Comparison of ENCODE assay signal across 11 cellular contexts in the genomic region with DNA sequence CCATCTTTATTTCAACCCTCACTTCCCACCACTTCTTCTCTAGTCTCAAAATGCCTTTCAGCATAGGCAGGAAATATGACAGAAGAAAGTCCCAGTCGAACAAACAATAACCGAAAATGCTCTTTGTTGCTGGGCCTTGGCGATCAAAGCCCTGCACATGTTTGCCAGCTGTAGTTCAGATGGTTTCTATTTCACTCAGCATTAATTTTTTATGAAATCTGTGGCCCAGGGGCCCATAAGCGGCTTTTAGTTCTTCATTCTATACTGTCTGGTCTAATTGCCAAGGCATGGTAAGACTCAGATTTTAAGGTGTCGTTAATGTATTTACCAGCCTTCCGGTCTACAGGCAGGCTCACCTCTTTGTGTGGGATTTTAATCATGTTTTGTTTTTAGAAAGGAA. TPM values are rescaled to one million over a fixed set of nuclear protein-coding genes. Genes with fewer than 3 reads are reported as not detected.
DNase-seq lines count a peak whose midpoint lies in the region; ATAC-seq and TF ChIP-seq lines count a peak whose summit lies in the region.
"Had no signal": no experiment of that assay in that cellular context is flagged by ENCODE, and none has a peak within 500 bp of the region (broad histone marks: within the 10 kb centered on the region; RNA-seq: fewer than 3 reads in every experiment).

No MANE protein-coding gene starts in this region.

- H3K4me3 ChIP-seq in Jurkat, Clone E6-1 (ENCODE audit: low read length): no peak overlapping the region
- H3K4me3 ChIP-seq in neural progenitor cell (no peak overlapping the region), aorta (ENCODE audit: low read length in 2 of 2) (no peak overlapping the region)
- H3K4me3 ChIP-seq in CD8-positive, alpha-beta memory T cell (ENCODE audit: low read length): no peak overlapping the region
- H3K4me3 ChIP-seq: dorsolateral prefrontal cortex had no signal

- TF ChIP-seq CTCF in neural progenitor cell (IDR thresholded peaks at IDR 0.05): no peak

- H3K4me2 ChIP-seq in neural progenitor cell: no peak overlapping the region

- no peak overlapping the region for H3K9ac ChIP-seq in neural progenitor cell

- H3K36me3 Mint-ChIP-seq in neural progenitor cell: no peaks in the 10 kb centered on the region
- no peaks in the 10 kb centered on the region for H3K36me3 Mint-ChIP-seq in CD8-positive, alpha-beta memory T cell

- intact Hi-C loops in aorta (cut with DNase I): no loop called here

- no peak overlapping the region for H3K4me3 Mint-ChIP-seq in neural progenitor cell
- no peak overlapping the region for H3K4me3 Mint-ChIP-seq in CD8-positive, alpha-beta memory T cell

- CTCF ChIA-PET in CD8-positive, alpha-beta memory T cell (lab: Charles Lee): no interaction called here

- H3K27ac ChIP-seq in neural progenitor cell: no peak overlapping the region
- H3K27ac ChIP-seq in CD8-positive, alpha-beta memory T cell (ENCODE audit: low read depth, low read length): no peak overlapping the region
- no peak overlapping the region for H3K27ac ChIP-seq in aorta (ENCODE audit: low read depth in 1 of 2, low read length in 2 of 2)

- H3K9me3 Mint-ChIP-seq in neural progenitor cell: no peaks in the 10 kb centered on the region
- no peaks in the 10 kb centered on the region for H3K9me3 Mint-ChIP-seq in CD8-positive, alpha-beta memory T cell

- POLR2A ChIA-PET in CD8-positive, alpha-beta memory T cell (lab: Charles Lee): no interaction called here

- DNase-seq in Jurkat, Clone E6-1 (ENCODE audit: low read depth, low spot score): peak; percentile 75
- DNase-seq in neural progenitor cell (ENCODE audit: low spot score) (no peak), NCI-H1092 treated with DMSO at 0.1 percent for 48 hours (lab: John Stamatoyannopoulos, UW) (no peak), DMS114 treated with DMSO at 0.1 percent for 48 hours (lab: John Stamatoyannopoulos, UW; ENCODE audit: unreplicated experiment) (no peak), aorta (no peak)
- DNase-seq in CD8-positive, alpha-beta memory T cell: no peak
- DNase-seq: activated CD4-positive, alpha-beta T cell treated with anti-CD3 and anti-CD28 coated beads for 48 hours; dorsolateral prefrontal cortex had no signal

- H3K4me1 ChIP-seq in neural progenitor cell: no peaks in the 10 kb centered on the region
- H3K4me1 ChIP-seq in CD8-positive, alpha-beta memory T cell (ENCODE audit: insufficient read depth, low read length): no peaks in the 10 kb centered on the region
- no peaks in the 10 kb centered on the region for H3K4me1 ChIP-seq in aorta (ENCODE audit: control insufficient read depth in 1 of 2, insufficient read depth in 2 of 2, low read length in 2 of 2)

- H3K9me3 ChIP-seq in neural progenitor cell (ENCODE audit: low read depth) (no peaks in the 10 kb centered on the region), aorta (ENCODE audit: control insufficient read depth, low read length) (peaks cover 6% of the 10 kb centered on the region)
- no peaks in the 10 kb centered on the region for H3K9me3 ChIP-seq in CD8-positive, alpha-beta memory T cell (ENCODE audit: low read length)

- H3K36me3 ChIP-seq in neural progenitor cell (no peaks in the 10 kb centered on the region), aorta (ENCODE audit: control insufficient read depth in 1 of 2, insufficient read depth in 2 of 2, low read length in 1 of 2) (no peaks in the 10 kb centered on the region)
- H3K36me3 ChIP-seq in CD8-positive, alpha-beta memory T cell (ENCODE audit: insufficient read depth, low read length): no peaks in the 10 kb centered on the region

- H3K27ac Mint-ChIP-seq in neural progenitor cell: no peak overlapping the region
- no peak overlapping the region for H3K27ac Mint-ChIP-seq in CD8-positive, alpha-beta memory T cell

- 83 to 88% methylated on average over 6 of the region's 6 CpGs for WGBS in aorta, 2 donors

- H3K4me1 Mint-ChIP-seq in neural progenitor cell: peaks cover 13% of the 10 kb centered on the region
- H3K4me1 Mint-ChIP-seq in CD8-positive, alpha-beta memory T cell: no peaks in the 10 kb centered on the region

- no peaks in the 10 kb centered on the region for H3K79me2 ChIP-seq in neural progenitor cell (ENCODE audit: low read depth)

- no peaks in the 10 kb centered on the region for H3K27me3 ChIP-seq in neural progenitor cell
- H3K27me3 ChIP-seq in CD8-positive, alpha-beta memory T cell (ENCODE audit: insufficient read depth, low read length, poor library complexity, severe bottlenecking): no peaks in the 10 kb centered on the region
- H3K27me3 ChIP-seq in aorta (ENCODE audit: control insufficient read depth in 1 of 2, insufficient read depth in 2 of 2, low read length in 1 of 2): no peaks in the 10 kb centered on the region

- no peaks in the 10 kb centered on the region for H3F3A ChIP-seq in neural progenitor cell (ENCODE audit: low read depth)

- H4K20me1 ChIP-seq in neural progenitor cell (ENCODE audit: low read depth): no peaks in the 10 kb centered on the region

- peaks cover 3% of the 10 kb centered on the region for H3K27me3 Mint-ChIP-seq in neural progenitor cell (ENCODE audit: insufficient read depth, low read depth)
- peaks cover 8 to 20% of the 10 kb centered on the region in 2 donors for H3K27me3 Mint-ChIP-seq in CD8-positive, alpha-beta memory T cell

- peak overlapping the region; percentile 19 for H2AFZ ChIP-seq in neural progenitor cell (replicated peaks)

- peak; percentile 70 for ATAC-seq in GM18861 (IDR thresholded peaks at IDR 0.05; ENCODE audit: unreplicated experiment)
- ATAC-seq in HG02610 (IDR thresholded peaks at IDR 0.05; ENCODE audit: unreplicated experiment): peak; percentile 73
- ATAC-seq in aorta (ENCODE audit: low FRiP score): no peak

RNA-seq across cellular contexts. Expression of a gene that starts 10.9 kb away (rescaled TPM):
- not detected for polyA plus RNA-seq in Jurkat, Clone E6-1 (2012; ENCODE audit: insufficient read depth, insufficient read length)
- total RNA-seq in neural progenitor cell (ENCODE audit: low replicate concordance) (1.7 and 3.6 TPM in 2 replicates), aorta (100 to 1,000 TPM; 160 to 421 TPM)
- total RNA-seq in CD8-positive, alpha-beta memory T cell: under 1 TPM; 0.42 to 0.51 TPM
- 0.16 TPM for polyA plus RNA-seq in CD8-positive, alpha-beta memory T cell
- polyA plus RNA-seq in aorta: 10 to 100 TPM; 16.8 to 84.6 TPM
- total RNA-seq: lung microvascular endothelial cell had no signal

Comparison
In these comparisons a context has a peak if more than half of its experiments do, and no peak if none do; other contexts are left out.
1. RNA of a gene that starts 10.9 kb away (total RNA-seq): 160 to 421 TPM in aorta; 1.7 to 3.6 TPM in neural progenitor cell and 0.42 to 0.51 TPM in CD8-positive, alpha-beta memory T cell; every median in the first group is over 10 times any median in the second.